In genomic region chr6:64831680-64832079, GRCh38 we compare ENCODE assay signal across 24 cellular contexts.
"Had no signal": no experiment of that assay in that cellular context is flagged by ENCODE, and none has a peak within 500 bp of the region (broad histone marks: within the 10 kb centered on the region; RNA-seq: fewer than 3 reads in every experiment).

No MANE protein-coding gene starts in this region.

- H3K36me3 ChIP-seq: colonic mucosa, pancreas, right atrium auricular region, stomach, thyroid gland, upper lobe of left lung, vagina had no signal

- H3K4me3 ChIP-seq: colonic mucosa, pancreas, psoas muscle, right atrium auricular region, stomach, thyroid gland, upper lobe of left lung, vagina had no signal

- DNase-seq: activated CD4-positive, alpha-beta T cell treated with anti-CD3 and anti-CD28 coated beads for 36 hours; activated CD4-positive, CD25-positive, alpha-beta regulatory T cell; activated CD8-positive, alpha-beta memory T cell treated with anti-CD3 and anti-CD28 coated beads, Interleukin-2, amount 10 ng/mL, durations not matched to agents 7 days and 5 days; activated CD8-positive, alpha-beta T cell treated with anti-CD3 and anti-CD28 coated beads, Interleukin-2, amount 10 ng/mL, durations not matched to agents 7 days and 5 days; activated naive CD4-positive, alpha-beta T cell; activated T-cell treated with anti-CD3 and anti-CD28 coated beads, Interleukin-2, amount 50 U/mL, for 48 hours; anterior cingulate cortex; colonic mucosa; effector CD8-positive, alpha-beta T cell; islet precursor cell; naive thymus-derived CD8-positive, alpha-beta T cell; nucleus accumbens; pancreas; psoas muscle; stimulated activated CD4-positive, alpha-beta T cell treated with anti-CD3 and anti-CD28 coated beads, Interleukin-15, amount 100 ng/mL, for 24 hours; stimulated activated CD4-positive, alpha-beta T cell treated with anti-CD3 and anti-CD28 coated beads, Interleukin-2, amount 100 ng/mL, for 24 hours; stimulated activated naive B cell treated with anti-CD40 and anti-IgM and Interleukin-4, amounts not matched to agents 10 μg/mL and 1 μg/mL and 100 μg/mL, for 72 hours; stomach; T-helper 1 cell; thyroid gland; upper lobe of left lung had no signal

- H3K4me1 ChIP-seq: colonic mucosa, pancreas, psoas muscle, right atrium auricular region, stomach, thyroid gland, upper lobe of left lung, vagina had no signal

- H3K9me3 ChIP-seq: colonic mucosa, pancreas, psoas muscle, right atrium auricular region, stomach, thyroid gland, upper lobe of left lung, vagina had no signal

- H3K27me3 ChIP-seq: colonic mucosa, pancreas, right atrium auricular region, stomach, thyroid gland, upper lobe of left lung, vagina had no signal

- H3K27ac ChIP-seq: colonic mucosa, pancreas, psoas muscle, right atrium auricular region, stomach, thyroid gland, upper lobe of left lung, vagina had no signal

- ATAC-seq: activated CD4-positive, alpha-beta T cell treated with anti-CD3 and anti-CD28 coated beads for 36 hours; activated CD8-positive, alpha-beta memory T cell treated with anti-CD3 and anti-CD28 coated beads, Interleukin-2, amount 10 ng/mL, durations not matched to agents 7 days and 5 days; activated CD8-positive, alpha-beta T cell treated with anti-CD3 and anti-CD28 coated beads, Interleukin-2, amount 10 ng/mL, durations not matched to agents 7 days and 5 days; activated naive CD4-positive, alpha-beta T cell treated with anti-CD3 and anti-CD28 coated beads, Interleukin-2, amount 50 U/mL, for 72 hours; naive thymus-derived CD8-positive, alpha-beta T cell; pancreas; psoas muscle; stimulated activated naive B cell treated with anti-CD40 and anti-IgM and Interleukin-4, amounts not matched to agents 10 μg/mL and 1 μg/mL and 100 μg/mL, for 72 hours had no signal
